29 cellular contexts compared by ENCODE assay signal in genomic region chrX:72086995-72087394, GRCh38.
"Had no signal": no experiment of that assay in that cellular context is flagged by ENCODE, and none has a peak within 500 bp of the region (broad histone marks: within the 10 kb centered on the region; RNA-seq: fewer than 3 reads in every experiment).

No MANE protein-coding gene starts in this region.

- H3K36me3 ChIP-seq: stomach, suprapubic skin, thoracic aorta, thyroid gland, tibial artery, tibial nerve, transverse colon, upper lobe of left lung, upper lobe of right lung, uterus, vagina had no signal

- H3K9me3 Mint-ChIP-seq: stimulated activated effector memory CD8-positive, alpha-beta T cell treated with anti-CD3 and anti-CD28 coated beads, Interleukin-12 subunit alpha, Interleukin-12 subunit beta, amount 100 ng/mL, for 72 hours; stimulated activated memory B cell treated with anti-CD40 and anti-IgM and Interleukin-4, amounts not matched to agents 10 μg/mL and 1 μg/mL and 100 μg/mL, for 72 hours; stimulated activated naive B cell treated with anti-CD40 and anti-IgM and Interleukin-4, amounts not matched to agents 10 μg/mL and 1 μg/mL and 100 μg/mL, for 72 hours; stimulated activated naive CD8-positive, alpha-beta T cell treated with anti-CD3 and anti-CD28 coated beads, Interleukin-15, amount 100 ng/mL, for 72 hours; stimulated activated naive CD8-positive, alpha-beta T cell treated with anti-CD3 and anti-CD28 coated beads, Interleukin-15, Interleukin-2, amounts not matched to agents 100 ng/mL and 50 ng/mL, for 24 hours; type B pancreatic cell had no signal

- H3K9me3 ChIP-seq: stomach, suprapubic skin, testis, thoracic aorta, thyroid gland, tibial artery, tibial nerve, transverse colon, upper lobe of left lung, upper lobe of right lung, uterus, vagina had no signal

- H3K4me1 Mint-ChIP-seq: stimulated activated effector memory CD8-positive, alpha-beta T cell treated with anti-CD3 and anti-CD28 coated beads, Interleukin-12 subunit alpha, Interleukin-12 subunit beta, amount 100 ng/mL, for 72 hours; stimulated activated memory B cell treated with anti-CD40 and anti-IgM and Interleukin-4, amounts not matched to agents 10 μg/mL and 1 μg/mL and 100 μg/mL, for 72 hours; stimulated activated naive CD8-positive, alpha-beta T cell treated with anti-CD3 and anti-CD28 coated beads, Interleukin-15, amount 100 ng/mL, for 72 hours had no signal

- DNase-seq: stimulated activated CD4-positive, alpha-beta T cell treated with anti-CD3 and anti-CD28 coated beads, Interleukin-2, amount 100 ng/mL, for 48 hours; stimulated activated CD4-positive, alpha-beta T cell treated with anti-CD3 and anti-CD28 coated beads, Interleukin-4, amount 100 ng/mL, for 1 hour; stimulated activated CD4-positive, alpha-beta T cell treated with anti-CD3 and anti-CD28 coated beads, Interleukin-4, amount 100 ng/mL, for 24 hours; stimulated activated CD4-positive, alpha-beta T cell treated with anti-CD3 and anti-CD28 coated beads, Interleukin-4, amount 100 ng/mL, for 4 hours; stimulated activated CD8-positive, alpha-beta memory T cell treated with anti-CD3 and anti-CD28 coated beads, Interleukin-4, amount 100 ng/mL, for 48 hours; stimulated activated naive B cell treated with anti-CD40 and anti-IgM and Interleukin-4, amounts not matched to agents 10 μg/mL and 1 μg/mL and 100 μg/mL, for 72 hours; stimulated activated naive CD4-positive, alpha-beta T cell; stimulated activated naive CD4-positive, alpha-beta T cell treated with Interleukin-2 at 50 U/mL for 16 hours; stimulated activated naive CD8-positive, alpha-beta T cell treated with anti-CD3 and anti-CD28 coated beads, Interleukin-15, amount 100 ng/mL, for 72 hours; stimulated activated naive CD8-positive, alpha-beta T cell treated with anti-CD3 and anti-CD28 coated beads, Interleukin-15, Interleukin-2, amounts not matched to agents 100 U/mL and 50 U/mL, for 24 hours; stomach; substantia nigra; testis; thyroid gland; tibial artery; transverse colon; trophoblast cell; upper lobe of left lung; upper lobe of right lung; uterus had no signal

- H3K27ac Mint-ChIP-seq: stimulated activated effector memory CD8-positive, alpha-beta T cell treated with anti-CD3 and anti-CD28 coated beads, Interleukin-12 subunit alpha, Interleukin-12 subunit beta, amount 100 ng/mL, for 72 hours; stimulated activated memory B cell treated with anti-CD40 and anti-IgM and Interleukin-4, amounts not matched to agents 10 μg/mL and 1 μg/mL and 100 μg/mL, for 72 hours; stimulated activated naive B cell treated with anti-CD40 and anti-IgM and Interleukin-4, amounts not matched to agents 10 μg/mL and 1 μg/mL and 100 μg/mL, for 72 hours; stimulated activated naive CD8-positive, alpha-beta T cell treated with anti-CD3 and anti-CD28 coated beads, Interleukin-15, amount 100 ng/mL, for 72 hours; stimulated activated naive CD8-positive, alpha-beta T cell treated with anti-CD3 and anti-CD28 coated beads, Interleukin-15, Interleukin-2, amounts not matched to agents 100 ng/mL and 50 ng/mL, for 24 hours; type B pancreatic cell had no signal

- H3K4me3 ChIP-seq: stomach, suprapubic skin, testis, thoracic aorta, thyroid gland, tibial artery, tibial nerve, transverse colon, upper lobe of left lung, upper lobe of right lung, uterus, vagina had no signal

- ATAC-seq: stimulated activated effector memory CD8-positive, alpha-beta T cell treated with anti-CD3 and anti-CD28 coated beads, Interleukin-12 subunit alpha, Interleukin-12 subunit beta, amount 100 ng/mL, for 72 hours; stimulated activated memory B cell treated with anti-CD40 and anti-IgM and Interleukin-4, amounts not matched to agents 10 μg/mL and 1 μg/mL and 100 μg/mL, for 72 hours; stimulated activated naive B cell treated with anti-CD40 and anti-IgM and Interleukin-4, amounts not matched to agents 10 μg/mL and 1 μg/mL and 100 μg/mL, for 72 hours; stimulated activated naive CD8-positive, alpha-beta T cell treated with anti-CD3 and anti-CD28 coated beads, Interleukin-15, amount 100 ng/mL, for 72 hours; stimulated activated naive CD8-positive, alpha-beta T cell treated with anti-CD3 and anti-CD28 coated beads, Interleukin-15, Interleukin-2, amounts not matched to agents 100 U/mL and 50 U/mL, for 24 hours; upper lobe of right lung had no signal

- H3K36me3 Mint-ChIP-seq: stimulated activated effector memory CD8-positive, alpha-beta T cell treated with anti-CD3 and anti-CD28 coated beads, Interleukin-12 subunit alpha, Interleukin-12 subunit beta, amount 100 ng/mL, for 72 hours; stimulated activated memory B cell treated with anti-CD40 and anti-IgM and Interleukin-4, amounts not matched to agents 10 μg/mL and 1 μg/mL and 100 μg/mL, for 72 hours; stimulated activated naive B cell treated with anti-CD40 and anti-IgM and Interleukin-4, amounts not matched to agents 10 μg/mL and 1 μg/mL and 100 μg/mL, for 72 hours had no signal

- H3K27me3 Mint-ChIP-seq: type B pancreatic cell had no signal

- H3K4me1 ChIP-seq: stomach, suprapubic skin, testis, thyroid gland, tibial artery, tibial nerve, transverse colon, upper lobe of left lung, upper lobe of right lung, uterus, vagina had no signal

- H3K4me3 Mint-ChIP-seq: stimulated activated effector memory CD8-positive, alpha-beta T cell treated with anti-CD3 and anti-CD28 coated beads, Interleukin-12 subunit alpha, Interleukin-12 subunit beta, amount 100 ng/mL, for 72 hours; stimulated activated memory B cell treated with anti-CD40 and anti-IgM and Interleukin-4, amounts not matched to agents 10 μg/mL and 1 μg/mL and 100 μg/mL, for 72 hours; stimulated activated naive B cell treated with anti-CD40 and anti-IgM and Interleukin-4, amounts not matched to agents 10 μg/mL and 1 μg/mL and 100 μg/mL, for 72 hours; stimulated activated naive CD8-positive, alpha-beta T cell treated with anti-CD3 and anti-CD28 coated beads, Interleukin-15, amount 100 ng/mL, for 72 hours; stimulated activated naive CD8-positive, alpha-beta T cell treated with anti-CD3 and anti-CD28 coated beads, Interleukin-15, Interleukin-2, amounts not matched to agents 100 ng/mL and 50 ng/mL, for 24 hours; type B pancreatic cell had no signal

- H3K27ac ChIP-seq: stomach, suprapubic skin, testis, thoracic aorta, thyroid gland, tibial artery, tibial nerve, transverse colon, upper lobe of left lung, upper lobe of right lung, uterus, vagina had no signal

- FAIRE-seq: urothelium cell line had no signal
